2 cellular contexts compared by ENCODE assay signal in the genomic region with DNA sequence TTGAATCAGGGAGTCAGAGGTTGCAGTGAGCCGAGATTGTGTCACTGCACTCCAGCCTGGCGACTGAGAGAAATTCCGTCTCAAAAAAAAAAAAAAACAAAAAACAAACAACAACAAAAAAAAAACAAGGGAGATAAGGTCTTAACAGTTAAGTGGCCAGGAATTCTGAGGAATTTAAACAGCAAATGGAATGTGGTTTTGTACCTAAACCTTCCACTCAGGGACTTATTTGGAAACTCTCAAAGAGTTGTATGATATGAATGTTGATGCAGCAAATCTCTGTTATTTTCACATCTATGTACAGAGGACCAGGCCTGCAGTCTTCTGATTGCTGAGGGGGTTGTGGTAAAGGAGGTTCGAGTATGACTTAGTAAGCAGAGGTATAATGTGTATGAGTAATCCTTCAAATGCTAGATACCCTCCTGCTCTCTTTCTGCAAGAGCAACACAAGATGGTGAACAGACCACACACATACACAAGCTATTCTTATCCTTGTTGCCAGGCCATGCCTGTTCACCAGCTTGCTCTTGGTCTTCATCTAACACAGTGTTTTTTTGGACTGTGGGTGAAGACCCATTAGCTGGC.
TF ChIP-seq lines count a peak whose summit lies in the region.

No MANE protein-coding gene starts in this region.

TF ChIP-seq in IMR-90, 13 proteins besides CTCF, POLR2A, EP300 and RAD21:
- TF ChIP-seq MXI1 (IDR thresholded peaks at IDR 0.05; ENCODE audit: borderline replicate concordance, low read depth, low read length) (no peak), CHD1 (IDR thresholded peaks at IDR 0.05; ENCODE audit: low read depth, low read length) (no peak), CEBPB (IDR thresholded peaks at IDR 0.05; ENCODE audit: low read depth, low read length) (no peak), BHLHE40 (IDR thresholded peaks at IDR 0.05; ENCODE audit: low read depth, low read length) (no peak), MAZ (IDR thresholded peaks at IDR 0.05; ENCODE audit: borderline replicate concordance, low read depth, low read length) (no peak), NFE2L2 (IDR thresholded peaks at IDR 0.05; ENCODE audit: low read depth, low read length) (no peak), RCOR1 (IDR thresholded peaks at IDR 0.05; ENCODE audit: insufficient replicate concordance, low read length) (no peak), RFX5 (IDR thresholded peaks at IDR 0.05; ENCODE audit: low read depth, low read length) (no peak), FOS (IDR thresholded peaks at IDR 0.05; ENCODE audit: low read depth, low read length) (no peak), MAFK (IDR thresholded peaks at IDR 0.05; ENCODE audit: low read depth, low read length) (no peak), USF2 (IDR thresholded peaks at IDR 0.05; ENCODE audit: low read depth, low read length) (no peak), SMC3 (IDR thresholded peaks at IDR 0.05; ENCODE audit: low read depth, low read length) (no peak)
- TF ChIP-seq, protein P1, sequence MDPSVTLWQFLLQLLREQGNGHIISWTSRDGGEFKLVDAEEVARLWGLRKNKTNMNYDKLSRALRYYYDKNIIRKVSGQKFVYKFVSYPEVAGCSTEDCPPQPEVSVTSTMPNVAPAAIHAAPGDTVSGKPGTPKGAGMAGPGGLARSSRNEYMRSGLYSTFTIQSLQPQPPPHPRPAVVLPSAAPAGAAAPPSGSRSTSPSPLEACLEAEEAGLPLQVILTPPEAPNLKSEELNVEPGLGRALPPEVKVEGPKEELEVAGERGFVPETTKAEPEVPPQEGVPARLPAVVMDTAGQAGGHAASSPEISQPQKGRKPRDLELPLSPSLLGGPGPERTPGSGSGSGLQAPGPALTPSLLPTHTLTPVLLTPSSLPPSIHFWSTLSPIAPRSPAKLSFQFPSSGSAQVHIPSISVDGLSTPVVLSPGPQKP (IDR thresholded peaks at IDR 0.05; ENCODE audit: borderline replicate concordance, low read depth, low read length) = no peak

TF ChIP-seq in GM12878, 131 proteins besides CTCF, POLR2A, EP300 and RAD21:
- no peak for TF ChIP-seq MLLT1 (IDR thresholded peaks at IDR 0.05)
TF ChIP-seq in GM12878: peak in this region for 0.
